ENCODE assay signal across 24 cellular contexts in the genomic region with DNA sequence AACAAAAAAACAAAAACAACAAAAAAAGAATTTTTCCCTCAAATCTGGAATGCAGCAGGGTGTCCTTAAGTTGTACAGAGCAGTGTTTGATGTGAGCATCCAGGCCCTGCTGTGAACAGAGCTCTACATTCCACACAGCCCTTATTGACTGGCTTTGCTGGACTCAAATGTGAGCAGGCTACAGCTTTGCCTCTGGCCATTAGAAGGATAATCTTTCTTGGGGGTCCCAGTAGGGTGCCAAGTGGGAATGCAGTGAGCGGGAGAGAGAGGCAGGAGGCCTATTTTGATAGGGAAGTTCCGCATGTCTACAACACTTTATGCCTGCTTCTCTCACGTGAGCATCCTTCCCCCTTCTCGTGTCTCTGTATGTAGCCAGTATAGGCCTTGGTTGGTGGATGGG. TPM values are rescaled to one million over a fixed set of nuclear protein-coding genes. Genes with fewer than 3 reads are reported as not detected.
A peak's percentile ranks its signal among the peaks of the same experiment; 100 is the strongest.
DNase-seq lines count a peak whose midpoint lies in the region; ATAC-seq, FAIRE-seq and TF ChIP-seq lines count a peak whose summit lies in the region.
"Had no signal": no experiment of that assay in that cellular context is flagged by ENCODE, and none has a peak within 500 bp of the region (broad histone marks: within the 10 kb centered on the region; RNA-seq: fewer than 3 reads in every experiment).

No MANE protein-coding gene starts in this region.

- H2BK12ac ChIP-seq in H1 (ENCODE audit: low read depth, low read length): no peak overlapping the region

- H4K8ac ChIP-seq in H1 (ENCODE audit: extremely low read depth, insufficient read depth, low read length): no peak overlapping the region

- H3K14ac ChIP-seq in H1 (ENCODE audit: insufficient read length): no peak overlapping the region

- H3K4me1 ChIP-seq in H1 (replicated peaks in 1 of 4; ENCODE audit: control insufficient read depth in 3 of 4, insufficient read depth in 4 of 4, low read length in 3 of 4) (no peaks in the 10 kb centered on the region; a peak in 1 of 7 replicates), neural progenitor cell (peaks cover 6% of the 10 kb centered on the region)
- H3K4me1 ChIP-seq: SJCRH30 had no signal

- DNase-seq in WTC11 (ENCODE audit: low spot score): no peak
- peak in 1 of 2 experiments; percentile 2 for DNase-seq in H1 (ENCODE audit: low read depth in 1 of 2, low spot score in 2 of 2)
- DNase-seq in neural progenitor cell (ENCODE audit: low spot score): peak; percentile 51
- DNase-seq in smooth muscle cell of the brain vasculature (ENCODE audit: low read depth, low spot score): peak; percentile 79
- DNase-seq in left ventricle myocardium superior: no peak
- DNase-seq in chondrocyte (ENCODE audit: low spot score): no peak
- DNase-seq: CD8-positive, alpha-beta T cell; DMS 273 treated with DMSO at 0.1 percent for 48 hours; DMS79; EL; GF-D8; KBM-7; MG63; NCI-H2029; NCI-H446; NCI-H524 treated with DMSO at 0.1 percent for 48 hours; NCI-H774; SJCRH30 had no signal

- H3K27ac ChIP-seq in H1 (ENCODE audit: low read depth, low read length): no peak overlapping the region
- H3K27ac ChIP-seq in neural progenitor cell: no peak overlapping the region
- H3K27ac ChIP-seq: A549, C4-2B, SJCRH30 had no signal

- POLR2A ChIA-PET in WTC11 (lab: Charles Lee): interaction anchor here (0.7 to 1.0 kb wide), 2 partner anchors 12 to 788 kb away, joined by 4 to 8 read pairs; no protein-coding TSS in a partner anchor
- POLR2A ChIA-PET in H1 (lab: Charles Lee; ENCODE audit: partially characterized antibody): interaction anchor here (0.8 kb wide), 1 partner anchor 9 kb away, joined by 3 read pairs; no protein-coding TSS in a partner anchor

- no peak overlapping the region for H4K5ac ChIP-seq in H1 (ENCODE audit: insufficient read length, low read depth, low read length)

- H3K9ac ChIP-seq in H1 (replicated peaks in 1 of 4; ENCODE audit: extremely low read depth in 1 of 4, low read depth in 3 of 4, low read length in 3 of 4): no peak overlapping the region
- H3K9ac ChIP-seq in neural progenitor cell: no peak overlapping the region

- H3K9me3 Mint-ChIP-seq in WTC11 (no peaks in the 10 kb centered on the region), neural progenitor cell (no peaks in the 10 kb centered on the region), chondrocyte (ENCODE audit: low read depth) (no peaks in the 10 kb centered on the region)

- H2AFZ ChIP-seq in H1 (ENCODE audit: low read length) (no peak overlapping the region), neural progenitor cell (replicated peaks) (no peak overlapping the region)

- no peak for TF ChIP-seq POLR2A in H1 (IDR thresholded peaks at IDR 0.05; ENCODE audit: control extremely low read depth in 1 of 2, low read depth in 2 of 2, low read length in 2 of 2)

- no peaks in the 10 kb centered on the region for H4K20me1 ChIP-seq in H1 (replicated peaks in 1 of 2; ENCODE audit: control insufficient read depth in 1 of 2, insufficient read depth in 2 of 2, low read length in 2 of 2)
- no peaks in the 10 kb centered on the region for H4K20me1 ChIP-seq in neural progenitor cell (ENCODE audit: low read depth)

- CTCF ChIA-PET in WTC11 (lab: Charles Lee): interaction anchor here (1.5 kb wide), 1 partner anchor 96 kb away, joined by 5 read pairs; no protein-coding TSS in a partner anchor
- CTCF ChIA-PET in H1 (lab: Charles Lee; ENCODE audit: partially characterized antibody): interaction anchor here (0.7 to 2.8 kb wide), 5 partner anchors 9 to 182 kb away, joined by 3 to 15 read pairs (median 3); no protein-coding TSS in a partner anchor

- H3K4me3 ChIP-seq in H1 (ENCODE audit: extremely low read depth in 1 of 4, insufficient read depth in 2 of 4, low read depth in 3 of 4, low read length in 4 of 4): no peak overlapping the region
- no peak overlapping the region for H3K4me3 ChIP-seq in neural progenitor cell
- H3K4me3 ChIP-seq: A549, MG63, SJCRH30 had no signal

- H3K27ac Mint-ChIP-seq in WTC11 (no peak overlapping the region), neural progenitor cell (no peak overlapping the region), chondrocyte (ENCODE audit: unreplicated experiment) (no peak overlapping the region)
- H3K27ac Mint-ChIP-seq: CD8-positive, alpha-beta T cell had no signal

- H2BK120ac ChIP-seq in H1 (replicated peaks; ENCODE audit: low read depth, low read length): no peak overlapping the region

- no peaks in the 10 kb centered on the region for H3F3A ChIP-seq in neural progenitor cell (ENCODE audit: low read depth)

- no peak overlapping the region for H3K18ac ChIP-seq in H1 (ENCODE audit: extremely low read depth, low read length)

- H3K4ac ChIP-seq in H1 (replicated peaks; ENCODE audit: insufficient read length, low read depth, low read length): no peak overlapping the region

- H3K4me2 ChIP-seq in H1 (ENCODE audit: insufficient read depth in 1 of 2, low read depth in 2 of 2, low read length in 2 of 2) (no peak overlapping the region), neural progenitor cell (peak overlapping the region; percentile 11)
- H3K4me2 ChIP-seq: A549 had no signal

- H3K36me3 ChIP-seq in H1 (ENCODE audit: control insufficient read depth in 2 of 4, insufficient read depth in 4 of 4, low read length in 3 of 4) (no peaks in the 10 kb centered on the region), neural progenitor cell (no peaks in the 10 kb centered on the region)
- H3K36me3 ChIP-seq: MG63, SJCRH30 had no signal

- H2BK20ac ChIP-seq in H1 (ENCODE audit: low read length): no peak overlapping the region

- H3K79me2 ChIP-seq in H1 (ENCODE audit: control insufficient read depth in 1 of 2, insufficient read depth in 2 of 2, low read length in 2 of 2) (no peaks in the 10 kb centered on the region), neural progenitor cell (ENCODE audit: low read depth) (no peaks in the 10 kb centered on the region)

- H3K27me3 Mint-ChIP-seq in WTC11 (ENCODE audit: low read depth): no peaks in the 10 kb centered on the region
- H3K27me3 Mint-ChIP-seq in neural progenitor cell (ENCODE audit: insufficient read depth, low read depth): no peaks in the 10 kb centered on the region
- no peaks in the 10 kb centered on the region for H3K27me3 Mint-ChIP-seq in chondrocyte (ENCODE audit: low read depth)

- no peak for TF ChIP-seq RAD21 in H1 (IDR thresholded peaks at IDR 0.05 in 1 of 2, conservative IDR thresholded peaks at IDR 0.05 in 1 of 2; ENCODE audit: low read depth in 2 of 2, low read length in 2 of 2)

- H3K27me3 ChIP-seq in H1 (replicated peaks in 1 of 4; ENCODE audit: control insufficient read depth in 3 of 4, extremely low read depth in 1 of 4, insufficient read depth in 3 of 4, low read length in 3 of 4) (no peaks in the 10 kb centered on the region; a peak in 1 of 7 replicates), neural progenitor cell (no peaks in the 10 kb centered on the region)
- H3K27me3 ChIP-seq: SJCRH30 had no signal

- H2BK5ac ChIP-seq in H1 (ENCODE audit: low read depth, low read length): no peak overlapping the region

- TF ChIP-seq CTCF in WTC11 (IDR thresholded peaks at IDR 0.05) (no peak), H1 (IDR thresholded peaks at IDR 0.05; ENCODE audit: control extremely low read depth in 1 of 3, insufficient read depth in 1 of 3, low read depth in 1 of 3, low read length in 3 of 3) (no peak), neural progenitor cell (IDR thresholded peaks at IDR 0.05) (no peak), chondrocyte (IDR thresholded peaks at IDR 0.05) (no peak)

- no peak overlapping the region for H2BK15ac ChIP-seq in H1 (ENCODE audit: low read length)

- H3K4me3 Mint-ChIP-seq in WTC11: no peak overlapping the region
- no peak overlapping the region for H3K4me3 Mint-ChIP-seq in neural progenitor cell
- H3K4me3 Mint-ChIP-seq in chondrocyte (ENCODE audit: unreplicated experiment): no peak overlapping the region
- H3K4me3 Mint-ChIP-seq: CD8-positive, alpha-beta T cell had no signal

- no peaks in the 10 kb centered on the region; the same call in 1 of the 2 replicates for H3K23me2 ChIP-seq in H1 (ENCODE audit: low read depth, low read length)

- H4K91ac ChIP-seq in H1 (replicated peaks; ENCODE audit: insufficient read length, low read length): no peak overlapping the region

- intact Hi-C loops in left ventricle myocardium superior (cut with micrococcal nuclease): no loop called here

- ATAC-seq in WTC11 (peak; percentile 38; the same call in 1 of the 2 replicates), HG03520 (IDR thresholded peaks at IDR 0.05; ENCODE audit: unreplicated experiment) (no peak), left ventricle myocardium superior (no peak), HG03139 (IDR thresholded peaks at IDR 0.05; ENCODE audit: unreplicated experiment) (no peak)
- ATAC-seq: A549; CD8-positive, alpha-beta T cell; HCT116 had no signal

- no peaks in the 10 kb centered on the region for H3K9me3 ChIP-seq in H1 (ENCODE audit: insufficient read depth in 2 of 2, low read depth in 1 of 2, low read length in 1 of 2)
- no peaks in the 10 kb centered on the region for H3K9me3 ChIP-seq in neural progenitor cell (ENCODE audit: low read depth)
- H3K9me3 ChIP-seq: A549, MG63, SJCRH30 had no signal

- H3K36me3 Mint-ChIP-seq in WTC11 (no peaks in the 10 kb centered on the region), neural progenitor cell (no peaks in the 10 kb centered on the region), chondrocyte (ENCODE audit: low read depth) (peaks cover 1% of the 10 kb centered on the region)

- no peak overlapping the region for H3K23ac ChIP-seq in H1 (ENCODE audit: insufficient read length)

- H2AK5ac ChIP-seq in H1 (ENCODE audit: low read depth, low read length): no peak overlapping the region

- TF ChIP-seq EP300 in H1 (IDR thresholded peaks at IDR 0.05; ENCODE audit: borderline replicate concordance in 1 of 2, low read depth in 2 of 2, low read length in 2 of 2): no peak

- no peak overlapping the region for H3K56ac ChIP-seq in H1 (replicated peaks; ENCODE audit: insufficient read length, low read depth, low read length)

- H3K4me1 Mint-ChIP-seq in WTC11 (no peaks in the 10 kb centered on the region), neural progenitor cell (peaks cover 8% of the 10 kb centered on the region), chondrocyte (ENCODE audit: low read depth) (peaks cover 12% of the 10 kb centered on the region)

- no peaks in the 10 kb centered on the region for H3K79me1 ChIP-seq in H1 (ENCODE audit: low read depth, low read length)

- no peak for FAIRE-seq in H1 (lab: Jason Lieb, UNC)
- FAIRE-seq: A549, GM12891 had no signal

- 84% methylated on average over 4 of the region's 4 CpGs; no CpG with 5 or more reads in 1 of the 2 experiments for WGBS in H1 (ENCODE audit: extremely low coverage in 1 of 2, insufficient coverage in 1 of 2, insufficient read length in 1 of 2, insufficient replicate concordance in 2 of 2, low coverage in 1 of 2, low lambda C conversion rate in 2 of 2, missing lambda C conversion rate in 1 of 2), 2 experiments

RNA-seq across cellular contexts. Expression of a gene that starts 34.4 kb away (rescaled TPM):
- total RNA-seq in WTC11 (2021): 0.55 to 0.89 TPM (median 0.87 TPM) in 3 replicates
- total RNA-seq in H1 (2021; fragmentation: NEBNext Ultra II Directional; extraction: Animal tissue kit (Norgen Biotek cat#: 25700)): 0.27 and 0.37 TPM in 2 replicates
- 0.11 and 0.47 TPM in 2 replicates for polyA plus RNA-seq in H1 (2011; rRNA removed)
- 0.30 TPM for polyA plus RNA-seq in H1 (2011; cell fraction: cytosol; rRNA removed)
- polyA plus RNA-seq in H1 (2011; cell fraction: nucleus; rRNA removed): 0.11 TPM
- polyA plus RNA-seq in H1 (2012, experiment 1 of 2): 0.45 to 0.57 TPM (median 0.56 TPM) in 3 of 4 replicates, not detected in the other
- polyA plus RNA-seq in H1 (2012, experiment 2 of 2): not detected
- polyA plus RNA-seq in H1 (2013, experiment 1 of 2): 0.28 TPM
- polyA plus RNA-seq in H1 (2013, experiment 2 of 2): 0.22 TPM
- polyA minus RNA-seq in H1 (2011; rRNA and poly(A)+ RNA removed): 1.0 and 1.6 TPM in 2 replicates
- not detected for polyA minus RNA-seq in H1 (2011; cell fraction: cytosol; rRNA and poly(A)+ RNA removed)
- 8.0 TPM for polyA minus RNA-seq in H1 (2011; cell fraction: nucleus; rRNA and poly(A)+ RNA removed)
- 0.37 and 0.71 TPM in 2 replicates for total RNA-seq in neural progenitor cell (ENCODE audit: low replicate concordance)
- 2.7 TPM for total RNA-seq in left ventricle myocardium superior
- total RNA-seq in chondrocyte: 1.3 to 3.1 TPM (median 3.0 TPM) in 3 replicates

Comparison
In these comparisons a context has a peak if more than half of its experiments do, and no peak if none do; other contexts are left out.
1. DNase-seq: peak in neural progenitor cell (single experiment) and smooth muscle cell of the brain vasculature (single experiment); none in WTC11 (single experiment), left ventricle myocardium superior (single experiment) and chondrocyte (single experiment).